Comparison of ENCODE assay signal across 1 cellular context in the genomic region with DNA sequence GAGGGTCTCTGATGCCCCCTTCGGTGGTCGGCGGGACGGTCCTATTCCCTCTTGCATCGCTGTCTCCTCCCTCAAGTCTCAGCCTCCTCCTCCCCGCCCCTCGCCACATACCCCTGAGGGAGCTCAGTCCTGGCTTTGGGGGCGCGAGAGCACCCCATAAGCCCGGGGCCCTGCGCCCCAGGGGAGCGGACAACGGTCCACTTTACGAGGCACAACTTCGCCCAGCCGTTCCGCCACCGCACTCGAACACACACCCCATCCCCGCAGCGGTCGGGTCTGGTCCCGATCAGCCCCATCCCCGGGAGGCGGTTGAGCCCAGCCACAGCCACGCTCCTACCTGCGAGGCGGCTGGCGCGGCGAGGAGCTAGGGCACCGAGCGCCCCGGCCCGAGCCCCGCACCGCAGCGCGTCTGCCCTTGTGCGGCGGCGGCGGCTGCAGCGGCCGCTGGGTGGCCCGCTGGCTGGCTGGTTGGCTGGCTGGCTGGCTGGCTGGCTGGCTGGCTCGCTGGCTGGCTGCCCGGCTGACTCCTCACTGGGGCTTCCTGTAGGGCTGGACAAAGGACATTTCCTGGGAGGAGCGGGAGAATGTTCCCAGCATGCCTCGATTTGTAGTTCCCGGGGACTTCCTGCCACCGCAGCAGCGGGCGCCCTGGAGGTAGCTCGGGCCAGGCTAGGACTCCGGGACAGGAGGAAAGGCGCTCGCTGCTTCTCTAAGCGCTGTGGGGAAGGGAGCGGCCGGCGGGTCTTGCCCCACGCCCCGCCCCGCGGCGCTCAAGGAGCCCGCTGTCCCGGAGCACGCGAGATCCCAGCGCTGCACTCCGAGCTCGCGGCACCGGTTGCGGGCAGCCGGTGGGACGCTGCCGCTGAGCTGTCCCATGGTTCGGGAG.
A peak's percentile ranks its signal among the peaks of the same experiment; 100 is the strongest.
TF ChIP-seq lines count a peak whose summit lies in the region.

ZNF697 (minus strand) TSS at position 533 of the 886 bp plus-strand sequence. CDS start 22,166 bp downstream, outside the sequence.

TF ChIP-seq in HepG2, 621 proteins besides CTCF, POLR2A, EP300 and RAD21 (continued from another document and continues in another):
- TF ChIP-seq TRIM22 (IDR thresholded peaks at IDR 0.05) = no peak
- peak; percentile 54 for TF ChIP-seq SPEN (CRISPR knock-in tag; IDR thresholded peaks at IDR 0.05; ENCODE audit: low read depth)
- TF ChIP-seq FOXJ3 (CRISPR knock-in tag; IDR thresholded peaks at IDR 0.05; ENCODE audit: borderline replicate concordance) = no peak
- peak; percentile 44 for TF ChIP-seq IKZF4 (CRISPR knock-in tag; IDR thresholded peaks at IDR 0.05; ENCODE audit: borderline replicate concordance, low read depth, not compliant biosample characterization)
- TF ChIP-seq ZFX (CRISPR knock-in tag; IDR thresholded peaks at IDR 0.05; ENCODE audit: low read depth) = peak; percentile 71
- TF ChIP-seq, protein P1, sequence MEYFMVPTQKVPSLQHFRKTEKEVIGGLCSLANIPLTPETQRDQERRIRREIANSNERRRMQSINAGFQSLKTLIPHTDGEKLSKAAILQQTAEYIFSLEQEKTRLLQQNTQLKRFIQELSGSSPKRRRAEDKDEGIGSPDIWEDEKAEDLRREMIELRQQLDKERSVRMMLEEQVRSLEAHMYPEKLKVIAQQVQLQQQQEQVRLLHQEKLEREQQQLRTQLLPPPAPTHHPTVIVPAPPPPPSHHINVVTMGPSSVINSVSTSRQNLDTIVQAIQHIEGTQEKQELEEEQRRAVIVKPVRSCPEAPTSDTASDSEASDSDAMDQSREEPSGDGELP (IDR thresholded peaks at IDR 0.05; ENCODE audit: borderline replicate concordance, low read depth) = peak; percentile 37; the same call in 1 of the 2 replicates
- TF ChIP-seq ZNF709 (CRISPR knock-in tag; IDR thresholded peaks at IDR 0.05) = peak; percentile 46; the same call in 1 of the 2 replicates
- TF ChIP-seq JUN (CRISPR knock-in tag; IDR thresholded peaks at IDR 0.05) = peak; percentile 0; the same call in 1 of the 2 replicates
- TF ChIP-seq ZBED4 (CRISPR knock-in tag; IDR thresholded peaks at IDR 0.05; ENCODE audit: borderline replicate concordance) = 0 out of 2 replicates have a peak, but pooled peaks have one; percentile 43
- TF ChIP-seq, protein P2, sequence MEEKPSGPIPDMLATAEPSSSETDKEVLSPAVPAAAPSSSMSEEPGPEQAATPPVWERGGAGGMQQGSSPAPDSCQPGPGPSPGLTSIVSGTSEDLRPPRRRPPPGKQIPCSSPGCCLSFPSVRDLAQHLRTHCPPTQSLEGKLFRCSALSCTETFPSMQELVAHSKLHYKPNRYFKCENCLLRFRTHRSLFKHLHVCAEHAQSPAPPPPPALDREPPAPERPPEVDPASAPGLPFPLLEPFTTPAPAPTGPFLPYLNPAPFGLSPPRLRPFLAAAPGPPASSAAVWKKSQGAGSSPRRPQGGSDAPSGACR (CRISPR knock-in tag; IDR thresholded peaks at IDR 0.05) = 0 out of 2 replicates have a peak, but pooled peaks have one; percentile 13
- TF ChIP-seq ZSCAN9 (CRISPR knock-in tag; IDR thresholded peaks at IDR 0.05; ENCODE audit: borderline replicate concordance) = no peak; the same call in 1 of the 2 replicates
- TF ChIP-seq NONO (IDR thresholded peaks at IDR 0.05) = no peak
- peak; percentile 76 for TF ChIP-seq NONO (CRISPR knock-in tag; conservative IDR thresholded peaks at IDR 0.05)
- 0 out of 2 replicates have a peak, but pooled peaks have one; percentile 64 for TF ChIP-seq ZNF766 (CRISPR knock-in tag; IDR thresholded peaks at IDR 0.05; ENCODE audit: borderline replicate concordance)
- TF ChIP-seq KDM5B (CRISPR knock-in tag; IDR thresholded peaks at IDR 0.05; ENCODE audit: borderline replicate concordance) = peak; percentile 55; the same call in 1 of the 2 replicates
- peak; percentile 71; the same call in 1 of the 2 replicates for TF ChIP-seq ZNF678 (CRISPR knock-in tag; IDR thresholded peaks at IDR 0.05)
- peak; percentile 65; the same call in 1 of the 2 replicates for TF ChIP-seq ZNF564 (CRISPR knock-in tag; IDR thresholded peaks at IDR 0.05)
- TF ChIP-seq, protein P3, sequence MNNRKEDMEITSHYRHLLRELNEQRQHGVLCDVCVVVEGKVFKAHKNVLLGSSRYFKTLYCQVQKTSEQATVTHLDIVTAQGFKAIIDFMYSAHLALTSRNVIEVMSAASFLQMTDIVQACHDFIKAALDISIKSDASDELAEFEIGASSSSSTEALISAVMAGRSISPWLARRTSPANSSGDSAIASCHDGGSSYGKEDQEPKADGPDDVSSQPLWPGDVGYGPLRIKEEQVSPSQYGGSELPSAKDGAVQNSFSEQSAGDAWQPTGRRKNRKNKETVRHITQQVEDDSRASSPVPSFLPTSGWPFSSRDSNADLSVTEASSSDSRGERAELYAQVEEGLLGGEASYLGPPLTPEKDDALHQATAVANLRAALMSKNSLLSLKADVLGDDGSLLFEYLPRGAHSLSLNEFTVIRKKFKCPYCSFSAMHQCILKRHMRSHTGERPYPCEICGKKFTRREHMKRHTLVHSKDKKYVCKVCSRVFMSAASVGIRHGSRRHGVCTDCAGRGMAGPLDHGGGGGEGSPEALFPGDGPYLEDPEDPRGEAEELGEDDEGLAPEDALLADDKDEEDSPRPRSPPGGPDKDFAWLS (CRISPR knock-in tag; IDR thresholded peaks at IDR 0.05; ENCODE audit: borderline replicate concordance) = peak; percentile 25; the same call in 1 of the 2 replicates
- TF ChIP-seq ZBTB38 (CRISPR knock-in tag; IDR thresholded peaks at IDR 0.05) = peak; percentile 25; the same call in 1 of the 2 replicates
- TF ChIP-seq ARID2 (CRISPR knock-in tag; IDR thresholded peaks at IDR 0.05; ENCODE audit: borderline replicate concordance) = peak; percentile 15; the same call in 1 of the 2 replicates
- TF ChIP-seq ISL2 (CRISPR knock-in tag; IDR thresholded peaks at IDR 0.05) = peak; percentile 63
- peak; percentile 35; the same call in 1 of the 2 replicates for TF ChIP-seq ZNF367 (CRISPR knock-in tag; IDR thresholded peaks at IDR 0.05; ENCODE audit: borderline replicate concordance)
- peak; percentile 66; the same call in 1 of the 2 replicates for TF ChIP-seq MXD1 (CRISPR knock-in tag; IDR thresholded peaks at IDR 0.05)
- TF ChIP-seq HOXA5 (CRISPR knock-in tag; IDR thresholded peaks at IDR 0.05) = 0 out of 2 replicates have a peak, but pooled peaks have one; percentile 44
- TF ChIP-seq KAT8 (CRISPR knock-in tag; IDR thresholded peaks at IDR 0.05) = peak; percentile 81
- TF ChIP-seq NR2C2 (CRISPR knock-in tag; IDR thresholded peaks at IDR 0.05; ENCODE audit: borderline replicate concordance) = peak; percentile 70
- TF ChIP-seq CHCHD3 (CRISPR knock-in tag; IDR thresholded peaks at IDR 0.05) = 0 out of 2 replicates have a peak, but pooled peaks have one; percentile 11
- no peak for TF ChIP-seq NR1H2 (CRISPR knock-in tag; IDR thresholded peaks at IDR 0.05; ENCODE audit: borderline replicate concordance, low read depth)
- TF ChIP-seq HMGXB3 (CRISPR knock-in tag; IDR thresholded peaks at IDR 0.05; ENCODE audit: borderline replicate concordance) = no peak
- no peak for TF ChIP-seq YY1 (IDR thresholded peaks at IDR 0.05; ENCODE audit: insufficient read depth, insufficient replicate concordance, low read depth, low read length)
- TF ChIP-seq ZSCAN12 (CRISPR knock-in tag; IDR thresholded peaks at IDR 0.05) = 0 out of 2 replicates have a peak, but pooled peaks have one; percentile 37
- TF ChIP-seq TBX2 (CRISPR knock-in tag; IDR thresholded peaks at IDR 0.05; ENCODE audit: borderline replicate concordance) = peak; percentile 39; the same call in 1 of the 2 replicates
- peak; percentile 46 for TF ChIP-seq MED1 (CRISPR knock-in tag; IDR thresholded peaks at IDR 0.05)
- TF ChIP-seq YEATS4 (CRISPR knock-in tag; IDR thresholded peaks at IDR 0.05; ENCODE audit: borderline replicate concordance) = peak; percentile 75
- 0 out of 2 replicates have a peak, but pooled peaks have one; percentile 47 for TF ChIP-seq TARDBP (CRISPR knock-in tag; IDR thresholded peaks at IDR 0.05)
- TF ChIP-seq ZSCAN20 (CRISPR knock-in tag; IDR thresholded peaks at IDR 0.05; ENCODE audit: borderline replicate concordance) = 0 out of 2 replicates have a peak, but pooled peaks have one; percentile 70
- peak; percentile 79 for TF ChIP-seq SRY (CRISPR knock-in tag; IDR thresholded peaks at IDR 0.05)
- peak; percentile 88 for TF ChIP-seq TMF1 (CRISPR knock-in tag; IDR thresholded peaks at IDR 0.05; ENCODE audit: low read depth)
- TF ChIP-seq ZNF761 (CRISPR knock-in tag; conservative IDR thresholded peaks at IDR 0.05) = peak; percentile 61
